Comparison of ENCODE assay signal across 29 cellular contexts in the genomic region with DNA sequence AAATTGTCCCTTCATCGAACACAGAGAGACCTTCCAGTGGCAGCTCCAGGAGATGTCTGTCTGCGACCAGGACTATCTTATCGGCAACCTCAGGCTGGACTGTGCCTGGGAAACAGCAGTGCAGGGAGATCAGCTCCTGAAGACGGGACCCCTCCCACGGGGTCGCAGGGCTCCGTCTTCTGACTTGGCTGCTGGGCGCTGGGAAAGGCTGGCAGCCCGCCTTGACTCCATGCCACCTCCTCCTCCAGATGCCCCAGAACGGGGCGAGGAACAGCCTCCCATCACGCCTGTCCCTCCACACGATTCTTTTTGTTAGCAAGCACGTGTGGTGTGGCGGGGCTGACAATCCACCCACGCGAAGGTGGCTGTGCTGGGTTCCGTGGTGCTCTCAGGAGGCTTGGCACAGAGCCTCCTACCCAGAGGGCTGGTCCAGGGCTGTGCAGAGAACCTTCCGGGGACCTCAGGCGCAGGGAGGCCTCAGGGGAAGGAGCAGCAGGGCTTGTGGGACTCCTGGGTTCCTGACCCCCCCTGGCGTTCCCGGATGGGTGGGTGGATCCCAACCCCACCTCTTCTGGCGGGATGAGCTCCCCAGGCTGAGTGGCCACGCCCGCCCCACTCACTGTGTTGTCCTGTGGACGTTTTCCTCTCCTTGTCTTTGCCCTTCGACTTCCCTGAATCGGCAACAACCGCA. TPM values are rescaled to one million over a fixed set of nuclear protein-coding genes. Genes with fewer than 3 reads are reported as not detected.
"Had no signal": no experiment of that assay in that cellular context is flagged by ENCODE, and none has a peak within 500 bp of the region (broad histone marks: within the 10 kb centered on the region; RNA-seq: fewer than 3 reads in every experiment).

No MANE protein-coding gene starts in this region.

- H3K36me3 ChIP-seq: colonic mucosa, esophagus squamous epithelium, gastroesophageal sphincter, sigmoid colon, uterus had no signal

- H3K27me3 Mint-ChIP-seq: activated CD4-positive, alpha-beta memory T cell treated with anti-CD3 and anti-CD28 coated beads, Interleukin-2, amount 10 ng/mL, durations not matched to agents 7 days and 5 days; activated CD4-positive, alpha-beta T cell treated with anti-CD3 and anti-CD28 coated beads, Interleukin-2, amount 10 ng/mL, durations not matched to agents 24 days and 14 days; central memory CD8-positive, alpha-beta T cell had no signal

- H3K4me1 Mint-ChIP-seq: activated CD4-positive, alpha-beta memory T cell treated with anti-CD3 and anti-CD28 coated beads, Interleukin-2, amount 10 ng/mL, durations not matched to agents 7 days and 5 days; activated CD4-positive, alpha-beta T cell treated with anti-CD3 and anti-CD28 coated beads, Interleukin-2, amount 10 ng/mL, durations not matched to agents 24 days and 14 days; activated T-helper 17 cell treated with anti-CD3 and anti-CD28 coated beads, Interleukin-2, amount 50 U/mL, for 72 hours; central memory CD8-positive, alpha-beta T cell; endodermal cell; mesothelial cell of epicardium; nephron had no signal

- H3K27ac Mint-ChIP-seq: activated CD4-positive, alpha-beta memory T cell treated with anti-CD3 and anti-CD28 coated beads, Interleukin-2, amount 10 ng/mL, durations not matched to agents 7 days and 5 days; activated CD4-positive, alpha-beta T cell treated with anti-CD3 and anti-CD28 coated beads, Interleukin-2, amount 10 ng/mL, durations not matched to agents 24 days and 14 days; activated naive CD8-positive, alpha-beta T cell treated with anti-CD3 and anti-CD28 coated beads for 36 hours; activated T-cell treated with anti-CD3 and anti-CD28 coated beads, Interleukin-2, amount 50 U/mL, for 24 hours; activated T-helper 17 cell treated with anti-CD3 and anti-CD28 coated beads, Interleukin-2, amount 50 U/mL, for 72 hours; endodermal cell; mesothelial cell of epicardium; nephron; stimulated activated naive B cell treated with anti-CD40 and anti-IgM and Interleukin-4, amounts not matched to agents 10 μg/mL and 1 μg/mL and 100 μg/mL, for 72 hours; T-helper 2 cell treated with Interferon-gamma antibody and Interleukin-4, amounts not matched to agents 5 μg/mL and 100 μg/mL, for 36 hours had no signal

- DNase-seq: activated CD4-positive, alpha-beta memory T cell treated with anti-CD3 and anti-CD28 coated beads, Interleukin-2, amount 10 ng/mL, durations not matched to agents 7 days and 5 days; activated CD4-positive, alpha-beta T cell treated with anti-CD3 and anti-CD28 coated beads, Interleukin-2, amount 10 ng/mL, durations not matched to agents 24 days and 14 days; activated CD8-positive, alpha-beta memory T cell treated with anti-CD3 and anti-CD28 coated beads, Interleukin-2, amount 50 U/mL, for 4 hours; activated naive CD8-positive, alpha-beta T cell treated with anti-CD3 and anti-CD28 coated beads for 36 hours; activated T-cell treated with anti-CD3 and anti-CD28 coated beads, Interleukin-2, amount 50 U/mL, for 24 hours; colonic mucosa; endodermal cell; esophagus squamous epithelium; hypothalamus; kidney; stimulated activated CD4-positive, alpha-beta T cell treated with anti-CD3 and anti-CD28 coated beads, Interleukin-2, amount 100 ng/mL, for 48 hours; stimulated activated CD8-positive, alpha-beta memory T cell treated with anti-CD3 and anti-CD28 coated beads, Interleukin-4, amount 100 ng/mL, for 48 hours; stimulated activated naive B cell treated with anti-CD40 and anti-IgM and Interleukin-4, amounts not matched to agents 10 μg/mL and 1 μg/mL and 100 μg/mL, for 72 hours; trophoblast cell; uterus had no signal

- H3K36me3 Mint-ChIP-seq: activated naive CD8-positive, alpha-beta T cell treated with anti-CD3 and anti-CD28 coated beads for 36 hours; mesothelial cell of epicardium; stimulated activated naive B cell treated with anti-CD40 and anti-IgM and Interleukin-4, amounts not matched to agents 10 μg/mL and 1 μg/mL and 100 μg/mL, for 72 hours had no signal

- H3K4me1 ChIP-seq: colonic mucosa, uterus had no signal

- H3K4me3 Mint-ChIP-seq: activated CD4-positive, alpha-beta memory T cell treated with anti-CD3 and anti-CD28 coated beads, Interleukin-2, amount 10 ng/mL, durations not matched to agents 7 days and 5 days; activated CD4-positive, alpha-beta T cell treated with anti-CD3 and anti-CD28 coated beads, Interleukin-2, amount 10 ng/mL, durations not matched to agents 24 days and 14 days; activated naive CD8-positive, alpha-beta T cell treated with anti-CD3 and anti-CD28 coated beads for 36 hours; activated T-cell treated with anti-CD3 and anti-CD28 coated beads, Interleukin-2, amount 50 U/mL, for 24 hours; activated T-helper 17 cell treated with anti-CD3 and anti-CD28 coated beads, Interleukin-2, amount 50 U/mL, for 72 hours; central memory CD8-positive, alpha-beta T cell; endodermal cell; mesothelial cell of epicardium; nephron; stimulated activated naive B cell treated with anti-CD40 and anti-IgM and Interleukin-4, amounts not matched to agents 10 μg/mL and 1 μg/mL and 100 μg/mL, for 72 hours; T-helper 2 cell treated with Interferon-gamma antibody and Interleukin-4, amounts not matched to agents 5 μg/mL and 100 μg/mL, for 36 hours had no signal

- H3K4me3 ChIP-seq: colonic mucosa, esophagus squamous epithelium, gastroesophageal sphincter, sigmoid colon, smooth muscle cell, uterus had no signal

- H3K9me3 ChIP-seq: colonic mucosa, esophagus squamous epithelium, gastroesophageal sphincter, sigmoid colon, uterus had no signal

- H3K27ac ChIP-seq: colonic mucosa, esophagus squamous epithelium, gastroesophageal sphincter, sigmoid colon, uterus, VCaP had no signal

- H3K9me3 Mint-ChIP-seq: activated CD4-positive, alpha-beta T cell treated with anti-CD3 and anti-CD28 coated beads, Interleukin-2, amount 10 ng/mL, durations not matched to agents 24 days and 14 days; activated T-cell treated with anti-CD3 and anti-CD28 coated beads, Interleukin-2, amount 50 U/mL, for 24 hours; activated T-helper 17 cell treated with anti-CD3 and anti-CD28 coated beads, Interleukin-2, amount 50 U/mL, for 72 hours; central memory CD8-positive, alpha-beta T cell; endodermal cell; mesothelial cell of epicardium; nephron; stimulated activated naive B cell treated with anti-CD40 and anti-IgM and Interleukin-4, amounts not matched to agents 10 μg/mL and 1 μg/mL and 100 μg/mL, for 72 hours; T-helper 2 cell treated with Interferon-gamma antibody and Interleukin-4, amounts not matched to agents 5 μg/mL and 100 μg/mL, for 36 hours had no signal

- ATAC-seq: activated CD4-positive, CD25-positive, alpha-beta regulatory T cell treated with anti-CD3 and anti-CD28 coated beads, Interleukin-2, amount 50 U/mL, for 24 hours; activated T-helper 17 cell treated with anti-CD3 and anti-CD28 coated beads, Interleukin-2, amount 50 U/mL, for 72 hours; gastroesophageal sphincter; left lobe of liver; stimulated activated naive B cell treated with anti-CD40 and anti-IgM and Interleukin-4, amounts not matched to agents 10 μg/mL and 1 μg/mL and 100 μg/mL, for 72 hours had no signal

RNA-seq across cellular contexts. Expression of a gene that starts 47.6 kb away (rescaled TPM):
- total RNA-seq: activated CD4-positive, alpha-beta memory T cell treated with anti-CD3 and anti-CD28 coated beads, Interleukin-2, amount 10 ng/mL, durations not matched to agents 7 days and 5 days; activated CD4-positive, alpha-beta T cell treated with anti-CD3 and anti-CD28 coated beads, Interleukin-2, amount 10 ng/mL, durations not matched to agents 24 days and 14 days; activated naive CD8-positive, alpha-beta T cell treated with anti-CD3 and anti-CD28 coated beads for 36 hours; activated T-helper 17 cell treated with anti-CD3 and anti-CD28 coated beads, Interleukin-2, amount 50 U/mL, for 72 hours; astrocyte; colonic mucosa; gastroesophageal sphincter; left lobe of liver; lung microvascular endothelial cell; mesothelial cell of epicardium; sigmoid colon; smooth muscle cell; temporal lobe had no signal
